11 cellular contexts compared by ENCODE assay signal in the genomic region with DNA sequence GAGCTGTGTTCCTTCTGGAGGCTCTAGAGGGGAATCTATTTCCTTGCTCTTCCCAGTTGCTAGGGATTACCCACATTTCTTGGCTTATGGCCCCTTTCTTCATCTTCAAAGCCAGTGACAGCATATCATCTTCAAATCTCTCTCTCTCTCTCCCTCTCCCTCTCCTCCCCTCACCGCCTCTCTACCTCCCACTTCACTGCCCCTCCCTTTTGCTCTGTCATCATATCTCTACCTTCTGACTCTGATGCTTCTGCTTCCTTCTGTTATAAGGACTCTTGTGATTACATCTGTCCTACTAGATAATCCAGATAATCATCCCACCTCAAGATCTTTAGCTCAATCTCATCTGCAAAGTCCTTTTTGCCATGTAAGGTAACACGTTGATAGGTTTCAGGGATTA.
DNase-seq lines count a peak whose midpoint lies in the region; ATAC-seq and TF ChIP-seq lines count a peak whose summit lies in the region.
"Had no signal": no experiment of that assay in that cellular context is flagged by ENCODE, and none has a peak within 500 bp of the region (broad histone marks: within the 10 kb centered on the region; RNA-seq: fewer than 3 reads in every experiment).

No MANE protein-coding gene starts in this region.

- no peaks in the 10 kb centered on the region for H3K27me3 ChIP-seq in left ventricle myocardium inferior (ENCODE audit: low read depth)
- H3K27me3 ChIP-seq: body of pancreas, right atrium auricular region had no signal

- TF ChIP-seq CTCF in progenitor cell of endocrine pancreas (IDR thresholded peaks at IDR 0.05; ENCODE audit: unreplicated experiment) (no peak), left ventricle myocardium inferior (IDR thresholded peaks at IDR 0.05; ENCODE audit: borderline replicate concordance) (no peak)

- no peaks in the 10 kb centered on the region for H3K4me1 ChIP-seq in left ventricle myocardium inferior
- H3K4me1 ChIP-seq: body of pancreas, right atrium auricular region had no signal

- intact Hi-C loops in cardiac septum (cut with DNase I), result no loop called here
- intact Hi-C loops in left ventricle myocardium inferior (cut with micrococcal nuclease), result no loop called here

- H3K36me3 Mint-ChIP-seq in activated naive CD4-positive, alpha-beta T cell treated with anti-CD3 and anti-CD28 coated beads, Interleukin-2, amount 50 U/mL, for 24 hours, result no peaks in the 10 kb centered on the region
- no peaks in the 10 kb centered on the region for H3K36me3 Mint-ChIP-seq in T-helper 2 cell treated with Interferon-gamma antibody and Interleukin-4, amounts not matched to agents 5 μg/mL and 100 μg/mL, for 36 hours (ENCODE audit: low read depth)
- no peaks in the 10 kb centered on the region for H3K36me3 Mint-ChIP-seq in stimulated activated memory B cell treated with anti-CD40 and anti-IgM and Interleukin-4, amounts not matched to agents 10 μg/mL and 1 μg/mL and 100 μg/mL, for 72 hours
- no peaks in the 10 kb centered on the region for H3K36me3 Mint-ChIP-seq in progenitor cell of endocrine pancreas (ENCODE audit: insufficient read depth)

- no peaks in the 10 kb centered on the region for H3K27me3 Mint-ChIP-seq in activated naive CD4-positive, alpha-beta T cell treated with anti-CD3 and anti-CD28 coated beads, Interleukin-2, amount 50 U/mL, for 24 hours
- no peaks in the 10 kb centered on the region for H3K27me3 Mint-ChIP-seq in T-helper 2 cell treated with Interferon-gamma antibody and Interleukin-4, amounts not matched to agents 5 μg/mL and 100 μg/mL, for 36 hours (ENCODE audit: low read depth)
- H3K27me3 Mint-ChIP-seq in stimulated activated memory B cell treated with anti-CD40 and anti-IgM and Interleukin-4, amounts not matched to agents 10 μg/mL and 1 μg/mL and 100 μg/mL, for 72 hours, result peaks cover 24% of the 10 kb centered on the region
- H3K27me3 Mint-ChIP-seq in progenitor cell of endocrine pancreas, result peaks cover 15% of the 10 kb centered on the region

- ATAC-seq in HG02642 (IDR thresholded peaks at IDR 0.05; ENCODE audit: poor library complexity, unreplicated experiment), result peak; percentile 39
- peak; percentile 20 for ATAC-seq in stimulated activated memory B cell treated with anti-CD40 and anti-IgM and Interleukin-4, amounts not matched to agents 10 μg/mL and 1 μg/mL and 100 μg/mL, for 72 hours
- ATAC-seq: body of pancreas, PC-3 had no signal

- H3K36me3 ChIP-seq in left ventricle myocardium inferior, result no peaks in the 10 kb centered on the region
- H3K36me3 ChIP-seq: right atrium auricular region had no signal

- no peaks in the 10 kb centered on the region for H3K9me3 ChIP-seq in left ventricle myocardium inferior (replicated peaks)
- H3K9me3 ChIP-seq: body of pancreas, right atrium auricular region had no signal

- H3K9me3 Mint-ChIP-seq in activated naive CD4-positive, alpha-beta T cell treated with anti-CD3 and anti-CD28 coated beads, Interleukin-2, amount 50 U/mL, for 24 hours, result no peaks in the 10 kb centered on the region
- H3K9me3 Mint-ChIP-seq in T-helper 2 cell treated with Interferon-gamma antibody and Interleukin-4, amounts not matched to agents 5 μg/mL and 100 μg/mL, for 36 hours, result no peaks in the 10 kb centered on the region
- peaks cover 3% of the 10 kb centered on the region for H3K9me3 Mint-ChIP-seq in stimulated activated memory B cell treated with anti-CD40 and anti-IgM and Interleukin-4, amounts not matched to agents 10 μg/mL and 1 μg/mL and 100 μg/mL, for 72 hours
- peaks cover 4% of the 10 kb centered on the region for H3K9me3 Mint-ChIP-seq in progenitor cell of endocrine pancreas (ENCODE audit: low read depth)

- H3K4me3 ChIP-seq in left ventricle myocardium inferior, result no peak overlapping the region
- H3K4me3 ChIP-seq: body of pancreas, right atrium auricular region had no signal

- peak overlapping the region; percentile 59 for H3K4me3 Mint-ChIP-seq in activated naive CD4-positive, alpha-beta T cell treated with anti-CD3 and anti-CD28 coated beads, Interleukin-2, amount 50 U/mL, for 24 hours
- H3K4me3 Mint-ChIP-seq in T-helper 2 cell treated with Interferon-gamma antibody and Interleukin-4, amounts not matched to agents 5 μg/mL and 100 μg/mL, for 36 hours, result peak overlapping the region; percentile 66
- no peak overlapping the region for H3K4me3 Mint-ChIP-seq in stimulated activated memory B cell treated with anti-CD40 and anti-IgM and Interleukin-4, amounts not matched to agents 10 μg/mL and 1 μg/mL and 100 μg/mL, for 72 hours
- no peak overlapping the region for H3K4me3 Mint-ChIP-seq in progenitor cell of endocrine pancreas (ENCODE audit: low read depth)

- peak overlapping the region; percentile 84 for H3K27ac Mint-ChIP-seq in activated naive CD4-positive, alpha-beta T cell treated with anti-CD3 and anti-CD28 coated beads, Interleukin-2, amount 50 U/mL, for 24 hours
- peak overlapping the region; percentile 75 for H3K27ac Mint-ChIP-seq in T-helper 2 cell treated with Interferon-gamma antibody and Interleukin-4, amounts not matched to agents 5 μg/mL and 100 μg/mL, for 36 hours
- H3K27ac Mint-ChIP-seq in stimulated activated memory B cell treated with anti-CD40 and anti-IgM and Interleukin-4, amounts not matched to agents 10 μg/mL and 1 μg/mL and 100 μg/mL, for 72 hours, result peak overlapping the region; percentile 49
- no peak overlapping the region for H3K27ac Mint-ChIP-seq in progenitor cell of endocrine pancreas

- H3K27ac ChIP-seq in left ventricle myocardium inferior (replicated peaks), result no peak overlapping the region
- H3K27ac ChIP-seq: body of pancreas, right atrium auricular region had no signal

- no peak for DNase-seq in activated naive CD4-positive, alpha-beta T cell treated with anti-CD3 and anti-CD28 coated beads, Interleukin-2, amount 50 U/mL, for 16 hours
- peak; percentile 27 for DNase-seq in T-helper 2 cell treated with Interferon-gamma antibody and Interleukin-4, amounts not matched to agents 5 μg/mL and 100 μg/mL, for 36 hours (ENCODE audit: low spot score)
- DNase-seq in progenitor cell of endocrine pancreas (ENCODE audit: low spot score, unreplicated experiment) (no peak), cardiac septum (ENCODE audit: low spot score) (no peak), left ventricle myocardium inferior (no peak)
- DNase-seq: body of pancreas, PC-3 had no signal

- peaks cover 43% of the 10 kb centered on the region for H3K4me1 Mint-ChIP-seq in activated naive CD4-positive, alpha-beta T cell treated with anti-CD3 and anti-CD28 coated beads, Interleukin-2, amount 50 U/mL, for 24 hours
- H3K4me1 Mint-ChIP-seq in T-helper 2 cell treated with Interferon-gamma antibody and Interleukin-4, amounts not matched to agents 5 μg/mL and 100 μg/mL, for 36 hours (ENCODE audit: low read depth), result peaks cover 28% of the 10 kb centered on the region
- peaks cover 8% of the 10 kb centered on the region for H3K4me1 Mint-ChIP-seq in stimulated activated memory B cell treated with anti-CD40 and anti-IgM and Interleukin-4, amounts not matched to agents 10 μg/mL and 1 μg/mL and 100 μg/mL, for 72 hours
- H3K4me1 Mint-ChIP-seq in progenitor cell of endocrine pancreas (ENCODE audit: low read depth), result peaks cover 2% of the 10 kb centered on the region

Comparison
In these comparisons a context has a peak if more than half of its experiments do, and no peak if none do; other contexts are left out.
1. H3K4me3 Mint-ChIP-seq: peak in activated naive CD4-positive, alpha-beta T cell treated with anti-CD3 and anti-CD28 coated beads, Interleukin-2, amount 50 U/mL, for 24 hours (single experiment) and T-helper 2 cell treated with Interferon-gamma antibody and Interleukin-4, amounts not matched to agents 5 μg/mL and 100 μg/mL, for 36 hours (single experiment); none in stimulated activated memory B cell treated with anti-CD40 and anti-IgM and Interleukin-4, amounts not matched to agents 10 μg/mL and 1 μg/mL and 100 μg/mL, for 72 hours (single experiment) and progenitor cell of endocrine pancreas (single experiment).